Comparison of ENCODE assay signal across 8 cellular contexts in genomic region chr12:52082988-52083637, GRCh38. TPM values are rescaled to one million over a fixed set of nuclear protein-coding genes. Genes with fewer than 3 reads are reported as not detected.
DNase-seq lines count a peak whose midpoint lies in the region; ATAC-seq and TF ChIP-seq lines count a peak whose summit lies in the region.

No MANE protein-coding gene starts in this region.

- H2BK15ac ChIP-seq in neuronal stem cell (ENCODE audit: low read length): peak overlapping the region; percentile 90

- CTCF ChIA-PET in HEK293T (lab: Yijun Ruan, JAX): interaction anchor here (0.7 to 7.3 kb wide), 7 partner anchors 8 to 90 kb away, joined by 3 to 93 read pairs (median 4); no protein-coding TSS in a partner anchor

- H4K91ac ChIP-seq in neuronal stem cell (ENCODE audit: low read depth, low read length, poor library complexity): no peak overlapping the region

- WGBS in esophagus squamous epithelium, 2 donors: 26 to 33% methylated on average over 8 to 9 of the region's 11 CpGs
- WGBS in neuronal stem cell (ENCODE audit: extremely low coverage in 2 of 2, insufficient read length in 2 of 2, insufficient replicate concordance in 1 of 2), 2 donors: no CpG with 5 or more reads among the region's 11 CpGs
- 40 to 42% methylated on average over 9 to 11 of the region's 11 CpGs for WGBS in testis, 2 donors

- H3K9me3 ChIP-seq in NT2/D1 (ENCODE audit: insufficient read depth, low read length) (no peaks in the 10 kb centered on the region), esophagus squamous epithelium (no peaks in the 10 kb centered on the region), neuronal stem cell (replicated peaks in 1 of 2; ENCODE audit: control insufficient read depth in 2 of 2, insufficient read depth in 1 of 2, low read depth in 1 of 2, low read length in 2 of 2) (no peaks in the 10 kb centered on the region), testis (no peaks in the 10 kb centered on the region)

- H3K4me1 ChIP-seq in NT2/D1 (ENCODE audit: insufficient read depth, insufficient read length) (peaks cover 31% of the 10 kb centered on the region), esophagus squamous epithelium (peaks cover 0 to 35% (median 20%) of the 10 kb centered on the region in 3 donors), neuronal stem cell (ENCODE audit: control insufficient read depth in 2 of 2, insufficient read depth in 1 of 2, low read depth in 1 of 2, low read length in 2 of 2) (peaks cover 8 to 21% of the 10 kb centered on the region in 2 donors), testis (peaks cover 49% of the 10 kb centered on the region)

- H2BK5ac ChIP-seq in neuronal stem cell (ENCODE audit: low read length): no peak overlapping the region

- H3K4me1 Mint-ChIP-seq in activated T-cell treated with anti-CD3 and anti-CD28 coated beads, Interleukin-2, amount 50 U/mL, for 24 hours (ENCODE audit: low read depth): peaks cover 4% of the 10 kb centered on the region

- no peaks in the 10 kb centered on the region for H3K27me3 ChIP-seq in NT2/D1 (ENCODE audit: insufficient read depth, insufficient read length)
- H3K27me3 ChIP-seq in esophagus squamous epithelium: peaks cover 0 to 27% (median 0%) of the 10 kb centered on the region in 4 donors
- H3K27me3 ChIP-seq in neuronal stem cell (ENCODE audit: control insufficient read depth in 3 of 3, insufficient read depth in 3 of 3, low read depth in 1 of 3, low read length in 3 of 3): peaks cover 0 to 32% (median 0%) of the 10 kb centered on the region in 3 experiments
- no peaks in the 10 kb centered on the region for H3K27me3 ChIP-seq in testis

- H2AFZ ChIP-seq in neuronal stem cell (ENCODE audit: low read length): peak overlapping the region; percentile 61

- H3K79me1 ChIP-seq in neuronal stem cell (ENCODE audit: low read depth, low read length): no peaks in the 10 kb centered on the region

- no peak overlapping the region for H3K14ac ChIP-seq in neuronal stem cell (ENCODE audit: low read length)

- DNase-seq in CD1c-positive myeloid dendritic cell (ENCODE audit: extremely low spot score) (peak; percentile 74), HEK293T (ENCODE audit: extremely low spot score) (peak; percentile 87), NT2/D1 (ENCODE audit: low read depth, low spot score) (no peak), esophagus squamous epithelium (lab: John Stamatoyannopoulos, UW) (no peak), neuronal stem cell (ENCODE audit: low spot score) (peak; percentile 68), testis (peak; percentile 55)
- DNase-seq in activated T-cell treated with anti-CD3 and anti-CD28 coated beads, Interleukin-2, amount 50 U/mL, for 24 hours: peak; percentile 79

- TF ChIP-seq CTCF in esophagus squamous epithelium (IDR thresholded peaks at IDR 0.05) (peak; percentile 89 to 96 (median 92)), testis (IDR thresholded peaks at IDR 0.05) (peak; percentile 91 to 98 (median 96))

- no peak for ATAC-seq in HG02840 (IDR thresholded peaks at IDR 0.05; ENCODE audit: low FRiP score, unreplicated experiment)

- H2BK120ac ChIP-seq in neuronal stem cell (ENCODE audit: low read depth, low read length): no peak overlapping the region

- H3K9me3 Mint-ChIP-seq in activated T-cell treated with anti-CD3 and anti-CD28 coated beads, Interleukin-2, amount 50 U/mL, for 24 hours: no peaks in the 10 kb centered on the region

- H3K4me3 Mint-ChIP-seq in activated T-cell treated with anti-CD3 and anti-CD28 coated beads, Interleukin-2, amount 50 U/mL, for 24 hours: no peak overlapping the region

- H3K27me3 Mint-ChIP-seq in activated T-cell treated with anti-CD3 and anti-CD28 coated beads, Interleukin-2, amount 50 U/mL, for 24 hours: peaks cover 10% of the 10 kb centered on the region

- H3K4me3 ChIP-seq in NT2/D1 (ENCODE audit: insufficient read length, low read depth): no peak overlapping the region
- H3K4me3 ChIP-seq in esophagus squamous epithelium: no peak overlapping the region
- H3K4me3 ChIP-seq in neuronal stem cell (ENCODE audit: low read length in 2 of 2): no peak overlapping the region
- H3K4me3 ChIP-seq in testis: no peak overlapping the region

- TF ChIP-seq POLR2A in esophagus squamous epithelium (IDR thresholded peaks at IDR 0.05) (no peak), testis (IDR thresholded peaks at IDR 0.05) (no peak)

- no peak overlapping the region for H3K4ac ChIP-seq in neuronal stem cell (ENCODE audit: low read length)

- H3K9ac ChIP-seq in NT2/D1 (ENCODE audit: insufficient read length, low read depth) (peak overlapping the region; percentile 57), neuronal stem cell (ENCODE audit: low read depth, low read length, poor library complexity) (peak overlapping the region; percentile 71)

- H2BK12ac ChIP-seq in neuronal stem cell (ENCODE audit: low read length): no peak overlapping the region

- POLR2A ChIA-PET in HEK293T (lab: Yijun Ruan, JAX): interaction anchor here (1.1 kb wide), 1 partner anchor 50 kb away, joined by 5 read pairs; no protein-coding TSS in a partner anchor

- H3K4me2 ChIP-seq in neuronal stem cell (ENCODE audit: insufficient read depth, low read length, poor library complexity, severe bottlenecking): no peak overlapping the region

- no peak overlapping the region for H3K27ac Mint-ChIP-seq in activated T-cell treated with anti-CD3 and anti-CD28 coated beads, Interleukin-2, amount 50 U/mL, for 24 hours

- H2AK5ac ChIP-seq in neuronal stem cell (ENCODE audit: low read depth, low read length): peak overlapping the region; percentile 88

- H3K27ac ChIP-seq in esophagus squamous epithelium (peak overlapping the region in 2 of 4 donors; percentile 70 to 82), neuronal stem cell (replicated peaks; ENCODE audit: low read length) (peak overlapping the region; percentile 11), testis (peak overlapping the region; percentile 80 to 87)

- H4K8ac ChIP-seq in neuronal stem cell (ENCODE audit: low read depth, low read length): no peak overlapping the region

- intact Hi-C loops in esophagus squamous epithelium (cut with DNase I): loop anchor here (5.0 kb wide), 1 partner anchor 56 kb away; no protein-coding TSS in a partner anchor
- intact Hi-C loops in testis (cut with DNase I; ENCODE audit: low total_unique reads): loop anchor here (5.0 kb wide), 1 partner anchor 56 kb away; no protein-coding TSS in a partner anchor

- peak overlapping the region; percentile 62 for H3K23ac ChIP-seq in neuronal stem cell (ENCODE audit: low read depth, low read length, poor library complexity)

- H3K36me3 Mint-ChIP-seq in activated T-cell treated with anti-CD3 and anti-CD28 coated beads, Interleukin-2, amount 50 U/mL, for 24 hours (ENCODE audit: low read depth): peaks cover 12% of the 10 kb centered on the region

- H3K36me3 ChIP-seq in NT2/D1 (ENCODE audit: insufficient read depth, insufficient read length, low read length): peaks cover 22% of the 10 kb centered on the region
- peaks cover 0 to 24% (median 0%) of the 10 kb centered on the region in 3 donors for H3K36me3 ChIP-seq in esophagus squamous epithelium
- H3K36me3 ChIP-seq in neuronal stem cell (replicated peaks in 1 of 2; ENCODE audit: control insufficient read depth in 2 of 2, insufficient read depth in 2 of 2, low read length in 2 of 2): peaks cover 4 to 12% of the 10 kb centered on the region in 2 donors
- no peaks in the 10 kb centered on the region for H3K36me3 ChIP-seq in testis (ENCODE audit: low read depth, missing control alignments)

- peak overlapping the region; percentile 87 for H3K18ac ChIP-seq in neuronal stem cell (ENCODE audit: low read length)

TF ChIP-seq in HEK293T, 16 proteins besides CTCF, POLR2A, EP300 and RAD21:
- TF ChIP-seq ELF4 (IDR thresholded peaks at IDR 0.05) (no peak), FOXM1 (IDR thresholded peaks at IDR 0.05; ENCODE audit: borderline replicate concordance) (no peak; the same call in 1 of the 2 replicates), TARDBP (IDR thresholded peaks at IDR 0.05) (no peak), HDGF (IDR thresholded peaks at IDR 0.05; ENCODE audit: borderline replicate concordance) (no peak), LEF1 (IDR thresholded peaks at IDR 0.05; ENCODE audit: borderline replicate concordance) (no peak), BHLHE40 (IDR thresholded peaks at IDR 0.05; ENCODE audit: borderline replicate concordance) (no peak), ARNT (IDR thresholded peaks at IDR 0.05) (no peak), CTBP1 (IDR thresholded peaks at IDR 0.05; ENCODE audit: borderline replicate concordance) (no peak), FOXK2 (IDR thresholded peaks at IDR 0.05) (no peak), SP1 (IDR thresholded peaks at IDR 0.05) (no peak), NFRKB (IDR thresholded peaks at IDR 0.05) (no peak), FOXA1 (IDR thresholded peaks at IDR 0.05) (no peak), SUZ12 (IDR thresholded peaks at IDR 0.05) (no peak), L3MBTL2 (conservative IDR thresholded peaks at IDR 0.05) (no peak), ZNF384 (IDR thresholded peaks at IDR 0.05) (no peak)
- TF ChIP-seq, protein P1, sequence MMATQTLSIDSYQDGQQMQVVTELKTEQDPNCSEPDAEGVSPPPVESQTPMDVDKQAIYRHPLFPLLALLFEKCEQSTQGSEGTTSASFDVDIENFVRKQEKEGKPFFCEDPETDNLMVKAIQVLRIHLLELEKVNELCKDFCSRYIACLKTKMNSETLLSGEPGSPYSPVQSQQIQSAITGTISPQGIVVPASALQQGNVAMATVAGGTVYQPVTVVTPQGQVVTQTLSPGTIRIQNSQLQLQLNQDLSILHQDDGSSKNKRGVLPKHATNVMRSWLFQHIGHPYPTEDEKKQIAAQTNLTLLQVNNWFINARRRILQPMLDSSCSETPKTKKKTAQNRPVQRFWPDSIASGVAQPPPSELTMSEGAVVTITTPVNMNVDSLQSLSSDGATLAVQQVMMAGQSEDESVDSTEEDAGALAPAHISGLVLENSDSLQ (IDR thresholded peaks at IDR 0.05): no peak

RNA-seq across cellular contexts. Expression of gene SMIM41, which starts 3.6 kb away (rescaled TPM):
- total RNA-seq in esophagus squamous epithelium (1 to 10 TPM in 2 of 4 donors, under 1 TPM in 1, not detected in 1; 0.50 to 5.7 (median 1.8) TPM), testis (10 to 100 TPM; 15.6 to 21.7 TPM)
- polyA plus RNA-seq in neuronal stem cell (2013, experiment 1 of 2): 0.38 TPM
- polyA plus RNA-seq in neuronal stem cell (2013, experiment 2 of 2): 0.18 TPM
- polyA plus RNA-seq in testis (ENCODE audit: insufficient read depth, low read depth, low replicate concordance): 2.6 TPM

RNA-seq across cellular contexts. Expression of gene ATG101, which starts 13.3 kb away (rescaled TPM):
- total RNA-seq in esophagus squamous epithelium: 10 to 100 TPM; 36.7 to 54.7 (median 40.4) TPM
- 16.4 TPM for polyA plus RNA-seq in neuronal stem cell (2013, experiment 1 of 2)
- polyA plus RNA-seq in neuronal stem cell (2013, experiment 2 of 2): 15.2 TPM
- 10 to 100 TPM; 52.6 to 64.5 TPM for total RNA-seq in testis
- polyA plus RNA-seq in testis (ENCODE audit: insufficient read depth, low read depth, low replicate concordance): 64.5 TPM

RNA-seq across cellular contexts. Expression of gene NR4A1, which starts 31.9 kb away (rescaled TPM):
- total RNA-seq in esophagus squamous epithelium: 10 to 100 TPM in 1 of 4 donors, 1 to 10 TPM in 3; 3.4 to 12.6 (median 5.6) TPM
- 46.2 TPM for polyA plus RNA-seq in neuronal stem cell (2013, experiment 1 of 2)
- 44.5 TPM for polyA plus RNA-seq in neuronal stem cell (2013, experiment 2 of 2)
- total RNA-seq in testis: 10 to 100 TPM; 55.1 to 88.5 TPM
- 41.5 TPM for polyA plus RNA-seq in testis (ENCODE audit: insufficient read depth, low read depth, low replicate concordance)

Comparison
In these comparisons a context has a peak if more than half of its experiments do, and no peak if none do; other contexts are left out.
1. DNase-seq: peak in CD1c-positive myeloid dendritic cell (single experiment), HEK293T (single experiment), activated T-cell treated with anti-CD3 and anti-CD28 coated beads, Interleukin-2, amount 50 U/mL, for 24 hours (single experiment), neuronal stem cell (single experiment) and testis (single experiment); none in NT2/D1 (single experiment) and esophagus squamous epithelium (single experiment).
2. RNA of gene NR4A1, which starts 31.9 kb away (total RNA-seq): 55.1 to 88.5 TPM in testis; 3.4 to 12.6 TPM in esophagus squamous epithelium; every median in the first group is over 4 times any median in the second.